1 cellular context compared by ENCODE assay signal in the genomic region with DNA sequence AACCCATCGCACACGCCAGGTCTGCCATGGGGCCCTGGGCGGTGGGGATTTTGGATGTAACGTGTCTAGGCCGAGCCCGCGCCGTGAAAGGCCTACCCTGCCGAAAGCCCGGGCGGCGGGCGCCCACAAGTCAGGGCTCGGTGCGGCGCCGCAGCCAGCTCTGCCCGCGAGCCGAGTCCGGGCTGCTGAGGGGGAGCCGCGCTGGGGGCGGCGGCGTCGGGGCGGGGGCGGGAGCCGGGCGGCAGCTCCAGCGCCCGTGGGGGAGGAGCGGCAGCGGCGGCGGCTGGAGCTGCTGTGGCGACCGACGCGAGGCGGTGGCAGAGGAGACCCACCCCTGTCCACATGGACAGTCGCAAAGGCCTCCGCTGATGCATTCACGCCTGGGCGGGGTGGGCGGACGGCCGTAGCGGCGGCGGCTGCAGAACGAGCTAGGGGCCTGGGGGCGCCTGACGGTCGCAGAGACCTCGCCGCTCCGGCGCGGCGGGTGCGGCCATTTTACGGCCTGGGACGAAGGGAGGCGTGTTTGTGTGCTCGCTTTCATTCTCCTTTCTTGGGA.
A peak's percentile ranks its signal among the peaks of the same experiment; 100 is the strongest.
TF ChIP-seq lines count a peak whose summit lies in the region.

A gene with protein sequence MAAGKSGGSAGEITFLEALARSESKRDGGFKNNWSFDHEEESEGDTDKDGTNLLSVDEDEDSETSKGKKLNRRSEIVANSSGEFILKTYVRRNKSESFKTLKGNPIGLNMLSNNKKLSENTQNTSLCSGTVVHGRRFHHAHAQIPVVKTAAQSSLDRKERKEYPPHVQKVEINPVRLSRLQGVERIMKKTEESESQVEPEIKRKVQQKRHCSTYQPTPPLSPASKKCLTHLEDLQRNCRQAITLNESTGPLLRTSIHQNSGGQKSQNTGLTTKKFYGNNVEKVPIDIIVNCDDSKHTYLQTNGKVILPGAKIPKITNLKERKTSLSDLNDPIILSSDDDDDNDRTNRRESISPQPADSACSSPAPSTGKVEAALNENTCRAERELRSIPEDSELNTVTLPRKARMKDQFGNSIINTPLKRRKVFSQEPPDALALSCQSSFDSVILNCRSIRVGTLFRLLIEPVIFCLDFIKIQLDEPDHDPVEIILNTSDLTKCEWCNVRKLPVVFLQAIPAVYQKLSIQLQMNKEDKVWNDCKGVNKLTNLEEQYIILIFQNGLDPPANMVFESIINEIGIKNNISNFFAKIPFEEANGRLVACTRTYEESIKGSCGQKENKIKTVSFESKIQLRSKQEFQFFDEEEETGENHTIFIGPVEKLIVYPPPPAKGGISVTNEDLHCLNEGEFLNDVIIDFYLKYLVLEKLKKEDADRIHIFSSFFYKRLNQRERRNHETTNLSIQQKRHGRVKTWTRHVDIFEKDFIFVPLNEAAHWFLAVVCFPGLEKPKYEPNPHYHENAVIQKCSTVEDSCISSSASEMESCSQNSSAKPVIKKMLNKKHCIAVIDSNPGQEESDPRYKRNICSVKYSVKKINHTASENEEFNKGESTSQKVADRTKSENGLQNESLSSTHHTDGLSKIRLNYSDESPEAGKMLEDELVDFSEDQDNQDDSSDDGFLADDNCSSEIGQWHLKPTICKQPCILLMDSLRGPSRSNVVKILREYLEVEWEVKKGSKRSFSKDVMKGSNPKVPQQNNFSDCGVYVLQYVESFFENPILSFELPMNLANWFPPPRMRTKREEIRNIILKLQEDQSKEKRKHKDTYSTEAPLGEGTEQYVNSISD (plus strand): TSS at position 273 of the 556 bp plus-strand sequence. CDS start 645 bp downstream, outside the sequence.

TF ChIP-seq in K562, 482 proteins besides CTCF, POLR2A, EP300 and RAD21 (continued from another document and continues in another):
- TF ChIP-seq, protein P1, sequence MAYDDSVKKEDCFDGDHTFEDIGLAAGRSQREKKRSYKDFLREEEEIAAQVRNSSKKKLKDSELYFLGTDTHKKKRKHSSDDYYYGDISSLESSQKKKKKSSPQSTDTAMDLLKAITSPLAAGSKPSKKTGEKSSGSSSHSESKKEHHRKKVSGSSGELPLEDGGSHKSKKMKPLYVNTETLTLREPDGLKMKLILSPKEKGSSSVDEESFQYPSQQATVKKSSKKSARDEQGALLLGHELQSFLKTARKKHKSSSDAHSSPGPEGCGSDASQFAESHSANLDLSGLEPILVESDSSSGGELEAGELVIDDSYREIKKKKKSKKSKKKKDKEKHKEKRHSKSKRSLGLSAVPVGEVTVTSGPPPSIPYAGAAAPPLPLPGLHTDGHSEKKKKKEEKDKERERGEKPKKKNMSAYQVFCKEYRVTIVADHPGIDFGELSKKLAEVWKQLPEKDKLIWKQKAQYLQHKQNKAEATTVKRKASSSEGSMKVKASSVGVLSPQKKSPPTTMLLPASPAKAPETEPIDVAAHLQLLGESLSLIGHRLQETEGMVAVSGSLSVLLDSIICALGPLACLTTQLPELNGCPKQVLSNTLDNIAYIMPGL (CRISPR knock-in tag; IDR thresholded peaks at IDR 0.05): peak; percentile 93
- TF ChIP-seq, protein P2, sequence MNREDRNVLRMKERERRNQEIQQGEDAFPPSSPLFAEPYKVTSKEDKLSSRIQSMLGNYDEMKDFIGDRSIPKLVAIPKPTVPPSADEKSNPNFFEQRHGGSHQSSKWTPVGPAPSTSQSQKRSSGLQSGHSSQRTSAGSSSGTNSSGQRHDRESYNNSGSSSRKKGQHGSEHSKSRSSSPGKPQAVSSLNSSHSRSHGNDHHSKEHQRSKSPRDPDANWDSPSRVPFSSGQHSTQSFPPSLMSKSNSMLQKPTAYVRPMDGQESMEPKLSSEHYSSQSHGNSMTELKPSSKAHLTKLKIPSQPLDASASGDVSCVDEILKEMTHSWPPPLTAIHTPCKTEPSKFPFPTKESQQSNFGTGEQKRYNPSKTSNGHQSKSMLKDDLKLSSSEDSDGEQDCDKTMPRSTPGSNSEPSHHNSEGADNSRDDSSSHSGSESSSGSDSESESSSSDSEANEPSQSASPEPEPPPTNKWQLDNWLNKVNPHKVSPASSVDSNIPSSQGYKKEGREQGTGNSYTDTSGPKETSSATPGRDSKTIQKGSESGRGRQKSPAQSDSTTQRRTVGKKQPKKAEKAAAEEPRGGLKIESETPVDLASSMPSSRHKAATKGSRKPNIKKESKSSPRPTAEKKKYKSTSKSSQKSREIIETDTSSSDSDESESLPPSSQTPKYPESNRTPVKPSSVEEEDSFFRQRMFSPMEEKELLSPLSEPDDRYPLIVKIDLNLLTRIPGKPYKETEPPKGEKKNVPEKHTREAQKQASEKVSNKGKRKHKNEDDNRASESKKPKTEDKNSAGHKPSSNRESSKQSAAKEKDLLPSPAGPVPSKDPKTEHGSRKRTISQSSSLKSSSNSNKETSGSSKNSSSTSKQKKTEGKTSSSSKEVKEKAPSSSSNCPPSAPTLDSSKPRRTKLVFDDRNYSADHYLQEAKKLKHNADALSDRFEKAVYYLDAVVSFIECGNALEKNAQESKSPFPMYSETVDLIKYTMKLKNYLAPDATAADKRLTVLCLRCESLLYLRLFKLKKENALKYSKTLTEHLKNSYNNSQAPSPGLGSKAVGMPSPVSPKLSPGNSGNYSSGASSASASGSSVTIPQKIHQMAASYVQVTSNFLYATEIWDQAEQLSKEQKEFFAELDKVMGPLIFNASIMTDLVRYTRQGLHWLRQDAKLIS (CRISPR knock-in tag; IDR thresholded peaks at IDR 0.05): peak; percentile 87
- TF ChIP-seq CREBBP (IDR thresholded peaks at IDR 0.05; ENCODE audit: low read depth, low read length): no peak
- TF ChIP-seq ZFP36 (IDR thresholded peaks at IDR 0.05; ENCODE audit: low read depth, low read length, partially characterized antibody): peak; percentile 5
- no peak for TF ChIP-seq ESRRA (IDR thresholded peaks at IDR 0.05; ENCODE audit: borderline replicate concordance, low read depth)
- TF ChIP-seq, protein P3, sequence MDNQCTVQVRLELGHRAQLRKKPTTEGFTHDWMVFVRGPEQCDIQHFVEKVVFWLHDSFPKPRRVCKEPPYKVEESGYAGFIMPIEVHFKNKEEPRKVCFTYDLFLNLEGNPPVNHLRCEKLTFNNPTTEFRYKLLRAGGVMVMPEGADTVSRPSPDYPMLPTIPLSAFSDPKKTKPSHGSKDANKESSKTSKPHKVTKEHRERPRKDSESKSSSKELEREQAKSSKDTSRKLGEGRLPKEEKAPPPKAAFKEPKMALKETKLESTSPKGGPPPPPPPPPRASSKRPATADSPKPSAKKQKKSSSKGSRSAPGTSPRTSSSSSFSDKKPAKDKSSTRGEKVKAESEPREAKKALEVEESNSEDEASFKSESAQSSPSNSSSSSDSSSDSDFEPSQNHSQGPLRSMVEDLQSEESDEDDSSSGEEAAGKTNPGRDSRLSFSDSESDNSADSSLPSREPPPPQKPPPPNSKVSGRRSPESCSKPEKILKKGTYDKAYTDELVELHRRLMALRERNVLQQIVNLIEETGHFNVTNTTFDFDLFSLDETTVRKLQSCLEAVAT (IDR thresholded peaks at IDR 0.05): peak in 1 of 2 experiments; percentile 11; a peak in 1 of 4 replicates
- TF ChIP-seq, protein P4, sequence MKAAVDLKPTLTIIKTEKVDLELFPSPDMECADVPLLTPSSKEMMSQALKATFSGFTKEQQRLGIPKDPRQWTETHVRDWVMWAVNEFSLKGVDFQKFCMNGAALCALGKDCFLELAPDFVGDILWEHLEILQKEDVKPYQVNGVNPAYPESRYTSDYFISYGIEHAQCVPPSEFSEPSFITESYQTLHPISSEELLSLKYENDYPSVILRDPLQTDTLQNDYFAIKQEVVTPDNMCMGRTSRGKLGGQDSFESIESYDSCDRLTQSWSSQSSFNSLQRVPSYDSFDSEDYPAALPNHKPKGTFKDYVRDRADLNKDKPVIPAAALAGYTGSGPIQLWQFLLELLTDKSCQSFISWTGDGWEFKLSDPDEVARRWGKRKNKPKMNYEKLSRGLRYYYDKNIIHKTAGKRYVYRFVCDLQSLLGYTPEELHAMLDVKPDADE (conservative IDR thresholded peaks at IDR 0.05; ENCODE audit: control insufficient read depth, low read depth, low read length): 0 out of 2 replicates have a peak, but pooled peaks have one; percentile 21
- TF ChIP-seq POLR2G (IDR thresholded peaks at IDR 0.05; ENCODE audit: low read depth, low read length): peak; percentile 97
- 0 out of 2 replicates have a peak, but pooled peaks have one; percentile 22 for TF ChIP-seq FOXK1 (CRISPR knock-in tag; IDR thresholded peaks at IDR 0.05; ENCODE audit: borderline replicate concordance)
- no peak for TF ChIP-seq RCOR1 (IDR thresholded peaks at IDR 0.05; ENCODE audit: borderline replicate concordance in 1 of 2, low read depth in 2 of 2, low read length in 2 of 2)
- peak in 1 of 2 experiments; percentile 93; a peak in 2 of 4 replicates for TF ChIP-seq NONO (IDR thresholded peaks at IDR 0.05; ENCODE audit: low read depth in 2 of 2, low read length in 1 of 2)
- TF ChIP-seq, protein P5, sequence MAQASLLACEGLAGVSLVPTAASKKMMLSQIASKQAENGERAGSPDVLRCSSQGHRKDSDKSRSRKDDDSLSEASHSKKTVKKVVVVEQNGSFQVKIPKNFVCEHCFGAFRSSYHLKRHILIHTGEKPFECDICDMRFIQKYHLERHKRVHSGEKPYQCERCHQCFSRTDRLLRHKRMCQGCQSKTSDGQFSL (CRISPR knock-in tag; IDR thresholded peaks at IDR 0.05): 0 out of 2 replicates have a peak, but pooled peaks have one; percentile 71
- TF ChIP-seq, protein P5 (tag; IDR thresholded peaks at IDR 0.05): peak in 1 of 2 experiments; percentile 79; a peak in 1 of 4 replicates
- peak; percentile 85 for TF ChIP-seq CBX1 (IDR thresholded peaks at IDR 0.05; ENCODE audit: low read depth)
- peak; percentile 54 for TF ChIP-seq TAF9B (IDR thresholded peaks at IDR 0.05; ENCODE audit: partially characterized antibody)
- peak; percentile 69 for TF ChIP-seq TAF7 (tag; IDR thresholded peaks at IDR 0.05)
- no peak for TF ChIP-seq ZNF184 (CRISPR knock-in tag; IDR thresholded peaks at IDR 0.05)
- peak; percentile 82 for TF ChIP-seq SAP30 (IDR thresholded peaks at IDR 0.05; ENCODE audit: borderline replicate concordance, insufficient read depth, low read depth, low read length, poor library complexity, severe bottlenecking)
- TF ChIP-seq C11orf30 (IDR thresholded peaks at IDR 0.05; ENCODE audit: low read depth): no peak
- no peak for TF ChIP-seq RBM22 (IDR thresholded peaks at IDR 0.05; ENCODE audit: low read depth, low read length, poor library complexity, severe bottlenecking)
- TF ChIP-seq ZNF584 (CRISPR knock-in tag; IDR thresholded peaks at IDR 0.05; ENCODE audit: low read depth): 0 out of 2 replicates have a peak, but pooled peaks have one; percentile 20
- TF ChIP-seq, protein P6, sequence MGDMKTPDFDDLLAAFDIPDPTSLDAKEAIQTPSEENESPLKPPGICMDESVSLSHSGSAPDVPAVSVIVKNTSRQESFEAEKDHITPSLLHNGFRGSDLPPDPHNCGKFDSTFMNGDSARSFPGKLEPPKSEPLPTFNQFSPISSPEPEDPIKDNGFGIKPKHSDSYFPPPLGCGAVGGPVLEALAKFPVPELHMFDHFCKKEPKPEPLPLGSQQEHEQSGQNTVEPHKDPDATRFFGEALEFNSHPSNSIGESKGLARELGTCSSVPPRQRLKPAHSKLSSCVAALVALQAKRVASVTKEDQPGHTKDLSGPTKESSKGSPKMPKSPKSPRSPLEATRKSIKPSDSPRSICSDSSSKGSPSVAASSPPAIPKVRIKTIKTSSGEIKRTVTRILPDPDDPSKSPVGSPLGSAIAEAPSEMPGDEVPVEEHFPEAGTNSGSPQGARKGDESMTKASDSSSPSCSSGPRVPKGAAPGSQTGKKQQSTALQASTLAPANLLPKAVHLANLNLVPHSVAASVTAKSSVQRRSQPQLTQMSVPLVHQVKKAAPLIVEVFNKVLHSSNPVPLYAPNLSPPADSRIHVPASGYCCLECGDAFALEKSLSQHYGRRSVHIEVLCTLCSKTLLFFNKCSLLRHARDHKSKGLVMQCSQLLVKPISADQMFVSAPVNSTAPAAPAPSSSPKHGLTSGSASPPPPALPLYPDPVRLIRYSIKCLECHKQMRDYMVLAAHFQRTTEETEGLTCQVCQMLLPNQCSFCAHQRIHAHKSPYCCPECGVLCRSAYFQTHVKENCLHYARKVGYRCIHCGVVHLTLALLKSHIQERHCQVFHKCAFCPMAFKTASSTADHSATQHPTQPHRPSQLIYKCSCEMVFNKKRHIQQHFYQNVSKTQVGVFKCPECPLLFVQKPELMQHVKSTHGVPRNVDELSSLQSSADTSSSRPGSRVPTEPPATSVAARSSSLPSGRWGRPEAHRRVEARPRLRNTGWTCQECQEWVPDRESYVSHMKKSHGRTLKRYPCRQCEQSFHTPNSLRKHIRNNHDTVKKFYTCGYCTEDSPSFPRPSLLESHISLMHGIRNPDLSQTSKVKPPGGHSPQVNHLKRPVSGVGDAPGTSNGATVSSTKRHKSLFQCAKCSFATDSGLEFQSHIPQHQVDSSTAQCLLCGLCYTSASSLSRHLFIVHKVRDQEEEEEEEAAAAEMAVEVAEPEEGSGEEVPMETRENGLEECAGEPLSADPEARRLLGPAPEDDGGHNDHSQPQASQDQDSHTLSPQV (IDR thresholded peaks at IDR 0.05): 0 out of 2 replicates have a peak, but pooled peaks have one; percentile 39
- peak; percentile 40; the same call in 1 of the 2 replicates for TF ChIP-seq PML (IDR thresholded peaks at IDR 0.05; ENCODE audit: low read length)
- TF ChIP-seq NFE2L1 (tag; IDR thresholded peaks at IDR 0.05; ENCODE audit: borderline replicate concordance, low read depth): no peak
- TF ChIP-seq POLR2H (tag; IDR thresholded peaks at IDR 0.05; ENCODE audit: low read depth): peak; percentile 87
- 0 out of 2 replicates have a peak, but pooled peaks have one; percentile 70 for TF ChIP-seq ZNF431 (CRISPR knock-in tag; IDR thresholded peaks at IDR 0.05)
- no peak; the same call in 1 of the 2 replicates for TF ChIP-seq ATF7 (IDR thresholded peaks at IDR 0.05)
- no peak for TF ChIP-seq PTBP1 (IDR thresholded peaks at IDR 0.05; ENCODE audit: low read depth, low read length)
- no peak for TF ChIP-seq BACH1 (tag; IDR thresholded peaks at IDR 0.05)
- TF ChIP-seq SIN3A (IDR thresholded peaks at IDR 0.05; ENCODE audit: borderline replicate concordance in 2 of 2, control insufficient read depth in 1 of 2, low read depth in 2 of 2, low read length in 2 of 2): peak; percentile 68 to 70; a peak in 2 of 4 replicates
- TF ChIP-seq MAZ (CRISPR knock-in tag; conservative IDR thresholded peaks at IDR 0.05 in 1 of 2, IDR thresholded peaks at IDR 0.05 in 1 of 2): peak; percentile 69; a peak in 3 of 4 replicates
- peak; percentile 91; the same call in 1 of the 2 replicates for TF ChIP-seq GTF2E2 (tag; IDR thresholded peaks at IDR 0.05)
- TF ChIP-seq ZBTB7A (IDR thresholded peaks at IDR 0.05; ENCODE audit: borderline replicate concordance, control insufficient read depth, low read depth, low read length): peak; percentile 80; the same call in 1 of the 2 replicates
- TF ChIP-seq, protein P7, sequence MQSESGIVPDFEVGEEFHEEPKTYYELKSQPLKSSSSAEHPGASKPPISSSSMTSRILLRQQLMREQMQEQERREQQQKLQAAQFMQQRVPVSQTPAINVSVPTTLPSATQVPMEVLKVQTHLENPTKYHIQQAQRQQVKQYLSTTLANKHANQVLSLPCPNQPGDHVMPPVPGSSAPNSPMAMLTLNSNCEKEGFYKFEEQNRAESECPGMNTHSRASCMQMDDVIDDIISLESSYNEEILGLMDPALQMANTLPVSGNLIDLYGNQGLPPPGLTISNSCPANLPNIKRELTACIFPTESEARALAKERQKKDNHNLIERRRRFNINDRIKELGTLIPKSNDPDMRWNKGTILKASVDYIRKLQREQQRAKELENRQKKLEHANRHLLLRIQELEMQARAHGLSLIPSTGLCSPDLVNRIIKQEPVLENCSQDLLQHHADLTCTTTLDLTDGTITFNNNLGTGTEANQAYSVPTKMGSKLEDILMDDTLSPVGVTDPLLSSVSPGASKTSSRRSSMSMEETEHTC (IDR thresholded peaks at IDR 0.05): 0 out of 2 replicates have a peak, but pooled peaks have one; percentile 11
- TF ChIP-seq CSDE1 (IDR thresholded peaks at IDR 0.05): no peak; a peak in 1 of 4 replicates
- no peak for TF ChIP-seq ZNF224 (CRISPR knock-in tag; IDR thresholded peaks at IDR 0.05)
- TF ChIP-seq PHB (CRISPR knock-in tag; IDR thresholded peaks at IDR 0.05): peak; percentile 65; the same call in 1 of the 2 replicates
